In genomic region chr3:146473726-146474125, GRCh38 we compare ENCODE assay signal across 29 cellular contexts. TPM values are rescaled to one million over a fixed set of nuclear protein-coding genes. Genes with fewer than 3 reads are reported as not detected.
DNase-seq lines count a peak whose midpoint lies in the region; ATAC-seq and TF ChIP-seq lines count a peak whose summit lies in the region.
"Had no signal": no experiment of that assay in that cellular context is flagged by ENCODE, and none has a peak within 500 bp of the region (broad histone marks: within the 10 kb centered on the region; RNA-seq: fewer than 3 reads in every experiment).

No MANE protein-coding gene starts in this region.

- peaks cover 2% of the 10 kb centered on the region for H3K4me1 ChIP-seq in right cardiac atrium (ENCODE audit: control insufficient read depth, insufficient read depth, low read length)
- H3K4me1 ChIP-seq in osteoblast (ENCODE audit: insufficient read depth, low read length) = peaks cover 6% of the 10 kb centered on the region

- TF ChIP-seq CTCF in osteoblast (IDR thresholded peaks at IDR 0.05; ENCODE audit: extremely low read depth, low read depth, low read length) = no peak

- H3K27me3 ChIP-seq in right cardiac atrium (ENCODE audit: control insufficient read depth, insufficient read depth) (no peaks in the 10 kb centered on the region), osteoblast (ENCODE audit: insufficient read depth, low read length) (no peaks in the 10 kb centered on the region)
- H3K27me3 ChIP-seq: BLaER1 treated with 17β-estradiol and CSF1 and Interleukin-3, amounts not matched to agents 10 nM and 100 nM; MG63 had no signal

- no peak overlapping the region for H2AFZ ChIP-seq in osteoblast (ENCODE audit: low read length)
- H2AFZ ChIP-seq: GM23338 had no signal

- H3K36me3 ChIP-seq in osteoblast (ENCODE audit: insufficient read depth, low read length) = no peaks in the 10 kb centered on the region
- H3K36me3 ChIP-seq: BLaER1 treated with 17β-estradiol and CSF1 and Interleukin-3, amounts not matched to agents 10 nM and 100 nM; MG63 had no signal

- H3K79me2 ChIP-seq in osteoblast (ENCODE audit: insufficient read depth, low read length) = no peaks in the 10 kb centered on the region

- no peak overlapping the region for H3K4me2 ChIP-seq in osteoblast (ENCODE audit: insufficient read depth, low read length)
- H3K4me2 ChIP-seq: GM23338, PC-9 had no signal

- H4K20me1 ChIP-seq in osteoblast (ENCODE audit: insufficient read depth, low read length) = no peaks in the 10 kb centered on the region
- H4K20me1 ChIP-seq: BLaER1 treated with 17β-estradiol and CSF1 and Interleukin-3, amounts not matched to agents 10 nM and 100 nM had no signal

- no peaks in the 10 kb centered on the region for H3K9me3 ChIP-seq in right cardiac atrium (ENCODE audit: control insufficient read depth, low read length)
- no peaks in the 10 kb centered on the region for H3K9me3 ChIP-seq in osteoblast (ENCODE audit: low read depth, low read length)
- H3K9me3 ChIP-seq: BLaER1 treated with 17β-estradiol and CSF1 and Interleukin-3, amounts not matched to agents 10 nM and 100 nM had no signal

- ATAC-seq in left ventricle myocardium superior (peak; percentile 35), right cardiac atrium (no peak)
- ATAC-seq: GM23338 had no signal

- H3K4me3 ChIP-seq in right cardiac atrium (ENCODE audit: low read length) = no peak overlapping the region
- H3K4me3 ChIP-seq in skeletal muscle cell (ENCODE audit: low read depth, low read length) = no peak overlapping the region
- no peak overlapping the region for H3K4me3 ChIP-seq in osteoblast (ENCODE audit: insufficient read depth, low read length)
- H3K4me3 ChIP-seq: BLaER1 treated with 17β-estradiol and CSF1 and Interleukin-3, amounts not matched to agents 10 nM and 100 nM; GM23338; MG63; PC-9 had no signal

- WGBS in right cardiac atrium = 73% methylated on average over 2 of the region's 2 CpGs

- DNase-seq in left ventricle myocardium superior (no peak), right cardiac atrium (no peak), fibroblast of gingiva (ENCODE audit: low read depth) (peak; percentile 87), skeletal muscle cell (ENCODE audit: low read depth) (peak; percentile 74), osteoblast (ENCODE audit: insufficient read length, low spot score, missing footprints) (no peak), DMS53 (lab: John Stamatoyannopoulos, UW) (no peak)
- no peak for DNase-seq in activated CD4-positive, alpha-beta T cell treated with anti-CD3 and anti-CD28 coated beads for 48 hours
- DNase-seq: AML-193; CD4-positive, alpha-beta T cell; H9; KBM-7; MG63; NCI-H1105 treated with DMSO at 0.1 percent for 48 hours; NCI-H146; NCI-H2029; NCI-H446 treated with DMSO at 0.1 percent for 48 hours; NCI-H526; NCI-H82; NK-92 treated with Interleukin-12 subunit alpha and Interleukin-12 subunit beta, amount 100 ng/mL, for 24 hours; PC-9; SHP77 had no signal

- intact Hi-C loops in left ventricle myocardium superior (cut with micrococcal nuclease) (no loop called here), right cardiac atrium (cut with DNase I) (no loop called here)

- H3K27ac ChIP-seq in right cardiac atrium (ENCODE audit: low read length) (no peak overlapping the region), osteoblast (ENCODE audit: low read depth, low read length) (no peak overlapping the region)
- H3K27ac ChIP-seq: BLaER1 treated with 17β-estradiol and CSF1 and Interleukin-3, amounts not matched to agents 10 nM and 100 nM; PC-9 had no signal

RNA-seq across cellular contexts. Expression of gene PLSCR2, which starts 4.4 kb away (rescaled TPM):
- total RNA-seq in left ventricle myocardium superior (not detected), right cardiac atrium (under 1 TPM in 1 of 4 donors, not detected in 3; 0.23 TPM), osteoblast (not detected in 2 replicates)
- not detected for polyA plus RNA-seq in right cardiac atrium
- total RNA-seq: A172; CD4-positive, alpha-beta T cell; Daoy; G401; GM23338; H9; PC-9; RPMI7951; SK-MEL-5 had no signal
- polyA plus RNA-seq: AG04450 had no signal

Comparison
In these comparisons a context has a peak if more than half of its experiments do, and no peak if none do; other contexts are left out.
1. DNase-seq: peak in fibroblast of gingiva (single experiment) and skeletal muscle cell (single experiment); none in left ventricle myocardium superior (single experiment), right cardiac atrium (0 of 3), osteoblast (single experiment), activated CD4-positive, alpha-beta T cell treated with anti-CD3 and anti-CD28 coated beads for 48 hours (single experiment) and DMS53 (single experiment).